In genomic region chr11:78284261-78284660, GRCh38 we compare ENCODE assay signal across 1 cellular context.
A peak's percentile ranks its signal among the peaks of the same experiment; 100 is the strongest.
TF ChIP-seq lines count a peak whose summit lies in the region.

No MANE protein-coding gene starts in this region.

TF ChIP-seq in K562, 482 proteins besides CTCF, POLR2A, EP300 and RAD21 (continued from another document):
- TF ChIP-seq CHD7 (IDR thresholded peaks at IDR 0.05; ENCODE audit: low read depth, low read length), result no peak
- 0 out of 2 replicates have a peak, but pooled peaks have one; percentile 9 for TF ChIP-seq ATF4 (CRISPR knock-in tag; IDR thresholded peaks at IDR 0.05)
- no peak for TF ChIP-seq SRF (CRISPR knock-in tag; IDR thresholded peaks at IDR 0.05)
- TF ChIP-seq PHTF2 (CRISPR knock-in tag; IDR thresholded peaks at IDR 0.05), result 0 out of 2 replicates have a peak, but pooled peaks have one; percentile 37
- TF ChIP-seq RREB1 (CRISPR knock-in tag; IDR thresholded peaks at IDR 0.05), result peak; percentile 33; the same call in 1 of the 2 replicates
- TF ChIP-seq ZNF655 (CRISPR knock-in tag; IDR thresholded peaks at IDR 0.05), result no peak
- TF ChIP-seq HCFC1 (IDR thresholded peaks at IDR 0.05; ENCODE audit: low read depth, low read length), result no peak
- TF ChIP-seq ZNF668 (CRISPR knock-in tag; IDR thresholded peaks at IDR 0.05), result 0 out of 2 replicates have a peak, but pooled peaks have one; percentile 46
- TF ChIP-seq CTBP1 (IDR thresholded peaks at IDR 0.05; ENCODE audit: borderline replicate concordance), result peak; percentile 13; the same call in 1 of the 2 replicates
- peak; percentile 43 for TF ChIP-seq CXXC5 (CRISPR knock-in tag; IDR thresholded peaks at IDR 0.05)
- TF ChIP-seq RHOXF2B (CRISPR knock-in tag; conservative IDR thresholded peaks at IDR 0.05), result 0 out of 2 replicates have a peak, but pooled peaks have one; percentile 57
- TF ChIP-seq KLF6 (CRISPR knock-in tag; IDR thresholded peaks at IDR 0.05; ENCODE audit: borderline replicate concordance), result 0 out of 2 replicates have a peak, but pooled peaks have one; percentile 20
